Comparison of ENCODE assay signal across 17 cellular contexts in genomic region chr5:144880513-144880912, GRCh38.
A peak's percentile ranks its signal among the peaks of the same experiment; 100 is the strongest.
DNase-seq lines count a peak whose midpoint lies in the region; ATAC-seq lines count a peak whose summit lies in the region.
"Had no signal": no experiment of that assay in that cellular context is flagged by ENCODE, and none has a peak within 500 bp of the region (broad histone marks: within the 10 kb centered on the region; RNA-seq: fewer than 3 reads in every experiment).

No MANE protein-coding gene starts in this region.

- DNase-seq in NCI-H69 (lab: John Stamatoyannopoulos, UW), result peak; percentile 19
- DNase-seq in fibroblast of peridontal ligament (ENCODE audit: extremely low read depth), result peak; percentile 27
- no peak for DNase-seq in CD1c-positive myeloid dendritic cell (ENCODE audit: extremely low spot score)
- no peak for DNase-seq in amygdala (lab: John Stamatoyannopoulos, UW)
- DNase-seq: 8988T; ACHN; BE2C; C1 segment of cervical spinal cord; Caco-2; Calu3; CD4-positive, alpha-beta T cell; CD8-positive, alpha-beta T cell; DMS79 treated with DMSO at 0.1 percent for 48 hours; EL; GDM1 had no signal

- ATAC-seq in HG03025 (IDR thresholded peaks at IDR 0.05; ENCODE audit: low FRiP score, unreplicated experiment), result no peak
- ATAC-seq: CD8-positive, alpha-beta T cell; GM12878 had no signal

Comparison
In these comparisons a context has a peak if more than half of its experiments do, and no peak if none do; other contexts are left out.
1. DNase-seq: peak in NCI-H69 (single experiment) and fibroblast of peridontal ligament (single experiment); none in CD1c-positive myeloid dendritic cell (single experiment) and amygdala (0 of 56).